8 cellular contexts compared by ENCODE assay signal in genomic region chr5:142611154-142611553, GRCh38.
DNase-seq lines count a peak whose midpoint lies in the region; ATAC-seq and TF ChIP-seq lines count a peak whose summit lies in the region.

No MANE protein-coding gene starts in this region.

- no peaks in the 10 kb centered on the region for H3K36me3 Mint-ChIP-seq in Calu3 (ENCODE audit: insufficient read depth, unreplicated experiment)

- no peak overlapping the region for H3K4me3 ChIP-seq in SJSA1

- no peak overlapping the region for H3K27ac Mint-ChIP-seq in Calu3 (ENCODE audit: unreplicated experiment)

- no peaks in the 10 kb centered on the region for H3K9me3 ChIP-seq in SJSA1 (replicated peaks)

- no peaks in the 10 kb centered on the region for H3K4me1 ChIP-seq in SJSA1 (replicated peaks)

- CTCF ChIA-PET in Calu3 (lab: Charles Lee) = interaction anchor here (1.0 to 3.1 kb wide), 3 partner anchors 34 to 87 kb away, joined by 3 to 15 read pairs (median 8); no protein-coding TSS in a partner anchor

- peaks cover 16% of the 10 kb centered on the region for H3K4me1 Mint-ChIP-seq in Calu3 (ENCODE audit: low read depth, unreplicated experiment)

- no peak overlapping the region for H3K4me3 Mint-ChIP-seq in Calu3 (ENCODE audit: low read depth, unreplicated experiment)

- no TSS peak for BruUV-seq in Calu3 (replicated peaks; lab: Mats Ljungman, UMichigan)

- DNase-seq in Calu3 (peak; percentile 88), KBM-7 (peak; percentile 62), SJSA1 (ENCODE audit: low read depth in 1 of 2, low spot score in 2 of 2) (peak; percentile 71 to 82), globus pallidus (ENCODE audit: low spot score) (peak; percentile 58), posterior cingulate gyrus (peak; percentile 51 to 95 (median 77))
- peak; percentile 50 for DNase-seq in activated gamma-delta T cell treated with anti-CD3 and anti-CD28 coated beads, Interleukin-2, amount 50 U/mL, for 16 hours (ENCODE audit: low read depth)

- H3K27me3 ChIP-seq in SJSA1 (replicated peaks) = no peaks in the 10 kb centered on the region

- in situ Hi-C loops in KBM-7 (cut with MboI; ENCODE audit: low pct_unique_long_range_greater_than_20kb, low sequenced_read_pairs) = no loop called here

- intact Hi-C loops in Calu3 (cut with micrococcal nuclease; ENCODE audit: unreplicated experiment) = loop anchor here (1.0 kb wide), 2 partner anchors 44 to 88 kb away; no protein-coding TSS in a partner anchor
- intact Hi-C loops in posterior cingulate gyrus (cut with DNase I) = loop anchor here (1.0 to 2.0 kb wide), 2 partner anchors 44 to 88 kb away; no protein-coding TSS in a partner anchor

- ATAC-seq in GM21360 (IDR thresholded peaks at IDR 0.05; ENCODE audit: unreplicated experiment) (peak; percentile 84), HG02763 (IDR thresholded peaks at IDR 0.05; ENCODE audit: unreplicated experiment) (no peak)

- H3K27me3 Mint-ChIP-seq in Calu3 (ENCODE audit: unreplicated experiment) = peaks cover 39% of the 10 kb centered on the region

- H3K27ac ChIP-seq in SJSA1 = no peak overlapping the region

- no peaks in the 10 kb centered on the region for H3K9me3 Mint-ChIP-seq in Calu3 (ENCODE audit: low read depth, unreplicated experiment)

- H3K36me3 ChIP-seq in SJSA1 = peaks cover 41% of the 10 kb centered on the region

- TF ChIP-seq CTCF in Calu3 (IDR thresholded peaks at IDR 0.05; ENCODE audit: unreplicated experiment) = peak; percentile 94
